16 cellular contexts compared by ENCODE assay signal in genomic region chr1:201763439-201764140, GRCh38.
DNase-seq lines count a peak whose midpoint lies in the region; ATAC-seq and TF ChIP-seq lines count a peak whose summit lies in the region.
"Had no signal": no experiment of that assay in that cellular context is flagged by ENCODE, and none has a peak within 500 bp of the region (broad histone marks: within the 10 kb centered on the region; RNA-seq: fewer than 3 reads in every experiment).

No MANE protein-coding gene starts in this region.

- POLR2A ChIA-PET in CD4-positive, alpha-beta T cell (lab: Charles Lee) = no interaction called here

- CTCF ChIA-PET in CD4-positive, alpha-beta T cell (lab: Charles Lee) = interaction anchor here (1.2 kb wide), 1 partner anchor 176 kb away, joined by 3 read pairs; no protein-coding TSS in a partner anchor

- H3K4me3 ChIP-seq in fibroblast of villous mesenchyme (ENCODE audit: low read depth, low read length) = no peak overlapping the region
- H3K4me3 ChIP-seq: psoas muscle had no signal

- no peaks in the 10 kb centered on the region for H3K9me3 ChIP-seq in CD4-positive, alpha-beta T cell (ENCODE audit: control insufficient read depth, low read length)
- H3K9me3 ChIP-seq: psoas muscle had no signal

- H3K4me3 Mint-ChIP-seq in CD4-positive, alpha-beta T cell = no peak overlapping the region
- H3K4me3 Mint-ChIP-seq: activated naive CD8-positive, alpha-beta T cell treated with anti-CD3 and anti-CD28 coated beads for 36 hours; effector memory CD8-positive, alpha-beta T cell; H9; stimulated activated naive CD8-positive, alpha-beta T cell treated with anti-CD3 and anti-CD28 coated beads, Interleukin-15, Interleukin-2, amounts not matched to agents 100 ng/mL and 50 ng/mL, for 24 hours had no signal

- DNase-seq in HCEC 1CT = peak; percentile 36
- peak; percentile 70 for DNase-seq in fibroblast of villous mesenchyme (ENCODE audit: low read depth)
- DNase-seq in superior temporal gyrus (ENCODE audit: extremely low spot score) = peak; percentile 57
- DNase-seq in CD4-positive, alpha-beta T cell = no peak
- no peak for DNase-seq in left lobe of liver (ENCODE audit: low spot score)
- DNase-seq in ACHN = no peak
- no peak for DNase-seq in stimulated activated CD4-positive, alpha-beta T cell treated with anti-CD3 and anti-CD28 coated beads, Interleukin-2, amount 100 ng/mL, for 48 hours
- DNase-seq: activated naive CD8-positive, alpha-beta T cell treated with anti-CD3 and anti-CD28 coated beads for 36 hours; effector memory CD8-positive, alpha-beta T cell; H9; NCI-H1436 treated with DMSO at 0.1 percent for 48 hours; psoas muscle; SHP77 treated with DMSO at 0.1 percent for 48 hours had no signal

- intact Hi-C loops in CD4-positive, alpha-beta T cell (cut with DNase I, micrococcal nuclease) = no loop called here

- no peak for TF ChIP-seq CTCF in fibroblast of villous mesenchyme (IDR thresholded peaks at IDR 0.05; ENCODE audit: insufficient read depth, low read depth, low read length)
- no peak for TF ChIP-seq CTCF in CD4-positive, alpha-beta T cell (IDR thresholded peaks at IDR 0.05)

- H3K27ac Mint-ChIP-seq in CD4-positive, alpha-beta T cell = no peak overlapping the region
- H3K27ac Mint-ChIP-seq: activated naive CD8-positive, alpha-beta T cell treated with anti-CD3 and anti-CD28 coated beads for 36 hours; effector memory CD8-positive, alpha-beta T cell; stimulated activated naive CD8-positive, alpha-beta T cell treated with anti-CD3 and anti-CD28 coated beads, Interleukin-15, Interleukin-2, amounts not matched to agents 100 ng/mL and 50 ng/mL, for 24 hours had no signal

- no peaks in the 10 kb centered on the region for H3K4me1 Mint-ChIP-seq in CD4-positive, alpha-beta T cell (ENCODE audit: low read depth)

- H3K27me3 ChIP-seq in CD4-positive, alpha-beta T cell (ENCODE audit: control insufficient read depth, insufficient read depth, low read length) = no peaks in the 10 kb centered on the region

- peak overlapping the region; percentile 50 for H3K27ac ChIP-seq in angular gyrus (ENCODE audit: low read depth, low read length)
- H3K27ac ChIP-seq in CD4-positive, alpha-beta T cell (ENCODE audit: low read depth, low read length) = no peak overlapping the region
- H3K27ac ChIP-seq: psoas muscle, VCaP had no signal

- H3K27me3 Mint-ChIP-seq in CD4-positive, alpha-beta T cell = no peaks in the 10 kb centered on the region
- H3K27me3 Mint-ChIP-seq: activated naive CD8-positive, alpha-beta T cell treated with anti-CD3 and anti-CD28 coated beads for 36 hours had no signal

- no peak for ATAC-seq in CD4-positive, alpha-beta T cell (ENCODE audit: poor library complexity)
- ATAC-seq in left lobe of liver = no peak
- ATAC-seq: effector memory CD8-positive, alpha-beta T cell; psoas muscle had no signal

- no peaks in the 10 kb centered on the region for H3K36me3 Mint-ChIP-seq in CD4-positive, alpha-beta T cell (ENCODE audit: low read depth)
- H3K36me3 Mint-ChIP-seq: activated naive CD8-positive, alpha-beta T cell treated with anti-CD3 and anti-CD28 coated beads for 36 hours had no signal

- H3K9me3 Mint-ChIP-seq in CD4-positive, alpha-beta T cell = no peaks in the 10 kb centered on the region
- H3K9me3 Mint-ChIP-seq: activated naive CD8-positive, alpha-beta T cell treated with anti-CD3 and anti-CD28 coated beads for 36 hours; effector memory CD8-positive, alpha-beta T cell; H9; stimulated activated naive CD8-positive, alpha-beta T cell treated with anti-CD3 and anti-CD28 coated beads, Interleukin-15, Interleukin-2, amounts not matched to agents 100 ng/mL and 50 ng/mL, for 24 hours had no signal

- in situ Hi-C loops in ACHN (cut with HindIII; ENCODE audit: low pct_ligation_motif_present, low pct_unique_long_range_greater_than_20kb, low sequenced_read_pairs) = no loop called here

Comparison
In these comparisons a context has a peak if more than half of its experiments do, and no peak if none do; other contexts are left out.
1. DNase-seq: peak in HCEC 1CT (single experiment), fibroblast of villous mesenchyme (single experiment) and superior temporal gyrus (single experiment); none in CD4-positive, alpha-beta T cell (0 of 10), left lobe of liver (single experiment), ACHN (single experiment) and stimulated activated CD4-positive, alpha-beta T cell treated with anti-CD3 and anti-CD28 coated beads, Interleukin-2, amount 100 ng/mL, for 48 hours (0 of 2).